ENCODE assay signal across 30 cellular contexts in the genomic region with DNA sequence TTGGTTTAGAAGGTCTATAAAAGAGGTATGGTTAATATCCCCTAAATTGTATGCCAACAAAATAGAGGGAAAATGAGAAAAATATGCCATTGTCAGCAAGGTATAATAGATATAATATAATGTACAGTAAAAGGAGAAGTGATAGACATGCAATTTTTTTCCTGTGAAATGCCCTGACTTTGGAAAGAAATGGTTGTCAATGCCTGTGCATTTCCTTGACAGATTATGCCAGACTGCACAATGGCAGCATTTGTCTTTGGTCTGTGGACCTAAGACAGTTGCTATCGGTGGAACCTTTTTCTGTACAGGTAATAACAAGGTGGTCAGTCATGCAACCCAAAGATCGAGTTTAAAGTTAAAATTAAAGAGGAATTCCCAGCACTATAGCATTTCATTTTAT.
DNase-seq lines count a peak whose midpoint lies in the region; FAIRE-seq and TF ChIP-seq lines count a peak whose summit lies in the region.
"Had no signal": no experiment of that assay in that cellular context is flagged by ENCODE, and none has a peak within 500 bp of the region (broad histone marks: within the 10 kb centered on the region; RNA-seq: fewer than 3 reads in every experiment).

No MANE protein-coding gene starts in this region.

- POLR2A ChIA-PET in OCI-LY7 (lab: Charles Lee), result no interaction called here

- H3K9me2 ChIP-seq in OCI-LY7 (ENCODE audit: insufficient read depth, low read length) (no peaks in the 10 kb centered on the region), neural cell (ENCODE audit: insufficient read depth, low read length) (no peaks in the 10 kb centered on the region)

- H3K36me3 ChIP-seq in OCI-LY7 (ENCODE audit: insufficient read depth, low read length), result no peaks in the 10 kb centered on the region; the same call in 1 of the 2 replicates
- H3K36me3 ChIP-seq in neural cell (ENCODE audit: insufficient read depth, low read length), result no peaks in the 10 kb centered on the region
- H3K36me3 ChIP-seq in kidney (ENCODE audit: control insufficient read depth in 1 of 2, insufficient read depth in 2 of 2, low read length in 2 of 2), result no peaks in the 10 kb centered on the region
- H3K36me3 ChIP-seq: BE2C; BLaER1; BLaER1 treated with 17β-estradiol and CSF1 and Interleukin-3, amounts not matched to agents 10 nM and 100 nM had no signal

- H3K4me3 ChIP-seq in OCI-LY7 (ENCODE audit: low read depth, low read length, poor library complexity, severe bottlenecking) (no peak overlapping the region), neural cell (ENCODE audit: low read length) (no peak overlapping the region), kidney (ENCODE audit: low read length in 2 of 2) (no peak overlapping the region)
- H3K4me3 ChIP-seq: A549; BLaER1; BLaER1 treated with 17β-estradiol and CSF1 and Interleukin-3, amounts not matched to agents 10 nM and 100 nM had no signal

- H3K27ac ChIP-seq in OCI-LY7 (ENCODE audit: low read depth, low read length, poor library complexity, severe bottlenecking), result no peak overlapping the region
- peak overlapping the region; percentile 8 for H3K27ac ChIP-seq in neural cell (ENCODE audit: low read length)
- no peak overlapping the region for H3K27ac ChIP-seq in kidney (ENCODE audit: low read depth in 2 of 2, low read length in 2 of 2)
- H3K27ac ChIP-seq: 22Rv1; A549; BLaER1; BLaER1 treated with 17β-estradiol and CSF1 and Interleukin-3, amounts not matched to agents 10 nM and 100 nM; C4-2B had no signal

- no peaks in the 10 kb centered on the region for H3F3A ChIP-seq in neural cell (ENCODE audit: insufficient read depth, low read length, poor library complexity, severe bottlenecking)

- H3K27me3 ChIP-seq in neural cell (ENCODE audit: insufficient read depth, low read depth, low read length), result no peaks in the 10 kb centered on the region
- H3K27me3 ChIP-seq: BE2C; BLaER1; BLaER1 treated with 17β-estradiol and CSF1 and Interleukin-3, amounts not matched to agents 10 nM and 100 nM had no signal

- H3K79me2 ChIP-seq in OCI-LY7 (ENCODE audit: insufficient read depth, low read depth, low read length), result no peaks in the 10 kb centered on the region
- H3K79me2 ChIP-seq in neural cell (replicated peaks; ENCODE audit: insufficient read depth, low read length), result no peaks in the 10 kb centered on the region

- H4K20me1 ChIP-seq in OCI-LY7 (ENCODE audit: insufficient read depth, low read length) (no peaks in the 10 kb centered on the region), neural cell (ENCODE audit: insufficient read depth) (no peaks in the 10 kb centered on the region)
- H4K20me1 ChIP-seq: BLaER1; BLaER1 treated with 17β-estradiol and CSF1 and Interleukin-3, amounts not matched to agents 10 nM and 100 nM had no signal

- CTCF ChIA-PET in OCI-LY7 (lab: Charles Lee; ENCODE audit: unreplicated experiment), result no interaction called here

- H3K4me2 ChIP-seq in OCI-LY7 (ENCODE audit: low read length) (no peak overlapping the region), neural cell (ENCODE audit: low read length) (no peak overlapping the region)
- H3K4me2 ChIP-seq: A549; BLaER1; BLaER1 treated with 17β-estradiol and CSF1 and Interleukin-3, amounts not matched to agents 10 nM and 100 nM had no signal

- TF ChIP-seq CTCF in OCI-LY7 (conservative IDR thresholded peaks at IDR 0.05; ENCODE audit: low read length), result no peak
- no peak for TF ChIP-seq CTCF in neural cell (IDR thresholded peaks at IDR 0.05; ENCODE audit: poor library complexity, severe bottlenecking)
- TF ChIP-seq CTCF in kidney (IDR thresholded peaks at IDR 0.05; ENCODE audit: borderline replicate concordance, extremely low read depth, insufficient read depth), result no peak

- H3K9me3 ChIP-seq in OCI-LY7 (ENCODE audit: low read length), result peaks cover 10% of the 10 kb centered on the region; the same call in 1 of the 2 replicates
- no peaks in the 10 kb centered on the region for H3K9me3 ChIP-seq in neural cell (ENCODE audit: low read length)
- no peaks in the 10 kb centered on the region for H3K9me3 ChIP-seq in kidney (ENCODE audit: control insufficient read depth in 1 of 2, low read length in 2 of 2)
- H3K9me3 ChIP-seq: A549; BE2C; BLaER1; BLaER1 treated with 17β-estradiol and CSF1 and Interleukin-3, amounts not matched to agents 10 nM and 100 nM; Caco-2 had no signal

- intact Hi-C loops in OCI-LY7 (cut with micrococcal nuclease; ENCODE audit: unreplicated experiment) (no loop called here), kidney (cut with DNase I) (no loop called here)

- TF ChIP-seq EP300 in neural cell (conservative IDR thresholded peaks at IDR 0.05; ENCODE audit: poor library complexity, severe bottlenecking), result peak; percentile 92

- BruUV-seq in OCI-LY7 (replicated peaks; lab: Mats Ljungman, UMichigan), result no TSS peak

- DNase-seq in OCI-LY7 (ENCODE audit: low spot score) (no peak), NCI-H2196 (lab: John Stamatoyannopoulos, UW; ENCODE audit: unreplicated experiment) (no peak), kidney (no peak)
- DNase-seq: 8988T; ACHN; AML-193; BE2C; C1 segment of cervical spinal cord; Caco-2; Calu3; CD4-positive, alpha-beta memory T cell; CD4-positive, alpha-beta T cell; CD4-positive, CD25-positive, alpha-beta regulatory T cell; CD8-positive, alpha-beta memory T cell; CD8-positive, alpha-beta T cell; COR-L47; DMS 273 treated with DMSO at 0.1 percent for 48 hours; DMS153; DMS53; DMS79; DMS79 treated with DMSO at 0.1 percent for 48 hours; DND-41; EL had no signal

- H3K4me1 ChIP-seq in OCI-LY7 (ENCODE audit: insufficient read depth, low read length, poor library complexity, severe bottlenecking) (peaks cover 14% of the 10 kb centered on the region), kidney (ENCODE audit: control insufficient read depth in 1 of 2, insufficient read depth in 1 of 2, low read depth in 1 of 2, low read length in 2 of 2) (no peaks in the 10 kb centered on the region)
- H3K4me1 ChIP-seq: A549; BE2C; BLaER1; BLaER1 treated with 17β-estradiol and CSF1 and Interleukin-3, amounts not matched to agents 10 nM and 100 nM; Caco-2 had no signal

- H2AFZ ChIP-seq in OCI-LY7 (ENCODE audit: low read length), result peak overlapping the region; percentile 3; the same call in 1 of the 2 replicates
- no peak overlapping the region for H2AFZ ChIP-seq in neural cell (ENCODE audit: low read depth, low read length)

- H3K9ac ChIP-seq in neural cell (ENCODE audit: low read length), result no peak overlapping the region
- H3K9ac ChIP-seq in kidney (ENCODE audit: low read length in 2 of 2), result no peak overlapping the region
- H3K9ac ChIP-seq: BLaER1; BLaER1 treated with 17β-estradiol and CSF1 and Interleukin-3, amounts not matched to agents 10 nM and 100 nM had no signal

- FAIRE-seq in kidney (lab: Jason Lieb, UNC), result no peak
- FAIRE-seq: A549, D721Med had no signal

- TF ChIP-seq RAD21 in neural cell (conservative IDR thresholded peaks at IDR 0.05), result no peak

TF ChIP-seq in neural cell, 6 proteins besides CTCF, POLR2A, EP300 and RAD21:
- TF ChIP-seq EZH2 (IDR thresholded peaks at IDR 0.05; ENCODE audit: borderline replicate concordance, insufficient read depth, low read length, poor library complexity, severe bottlenecking), result no peak
- TF ChIP-seq POLR2AphosphoS5 (IDR thresholded peaks at IDR 0.05), result peak; percentile 39
- no peak for TF ChIP-seq TAF1 (IDR thresholded peaks at IDR 0.05; ENCODE audit: low read depth)
- TF ChIP-seq, protein P1, sequence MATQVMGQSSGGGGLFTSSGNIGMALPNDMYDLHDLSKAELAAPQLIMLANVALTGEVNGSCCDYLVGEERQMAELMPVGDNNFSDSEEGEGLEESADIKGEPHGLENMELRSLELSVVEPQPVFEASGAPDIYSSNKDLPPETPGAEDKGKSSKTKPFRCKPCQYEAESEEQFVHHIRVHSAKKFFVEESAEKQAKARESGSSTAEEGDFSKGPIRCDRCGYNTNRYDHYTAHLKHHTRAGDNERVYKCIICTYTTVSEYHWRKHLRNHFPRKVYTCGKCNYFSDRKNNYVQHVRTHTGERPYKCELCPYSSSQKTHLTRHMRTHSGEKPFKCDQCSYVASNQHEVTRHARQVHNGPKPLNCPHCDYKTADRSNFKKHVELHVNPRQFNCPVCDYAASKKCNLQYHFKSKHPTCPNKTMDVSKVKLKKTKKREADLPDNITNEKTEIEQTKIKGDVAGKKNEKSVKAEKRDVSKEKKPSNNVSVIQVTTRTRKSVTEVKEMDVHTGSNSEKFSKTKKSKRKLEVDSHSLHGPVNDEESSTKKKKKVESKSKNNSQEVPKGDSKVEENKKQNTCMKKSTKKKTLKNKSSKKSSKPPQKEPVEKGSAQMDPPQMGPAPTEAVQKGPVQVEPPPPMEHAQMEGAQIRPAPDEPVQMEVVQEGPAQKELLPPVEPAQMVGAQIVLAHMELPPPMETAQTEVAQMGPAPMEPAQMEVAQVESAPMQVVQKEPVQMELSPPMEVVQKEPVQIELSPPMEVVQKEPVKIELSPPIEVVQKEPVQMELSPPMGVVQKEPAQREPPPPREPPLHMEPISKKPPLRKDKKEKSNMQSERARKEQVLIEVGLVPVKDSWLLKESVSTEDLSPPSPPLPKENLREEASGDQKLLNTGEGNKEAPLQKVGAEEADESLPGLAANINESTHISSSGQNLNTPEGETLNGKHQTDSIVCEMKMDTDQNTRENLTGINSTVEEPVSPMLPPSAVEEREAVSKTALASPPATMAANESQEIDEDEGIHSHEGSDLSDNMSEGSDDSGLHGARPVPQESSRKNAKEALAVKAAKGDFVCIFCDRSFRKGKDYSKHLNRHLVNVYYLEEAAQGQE (IDR thresholded peaks at IDR 0.05; ENCODE audit: borderline replicate concordance), result no peak
